ENCODE assay signal across 4 cellular contexts in the genomic region with DNA sequence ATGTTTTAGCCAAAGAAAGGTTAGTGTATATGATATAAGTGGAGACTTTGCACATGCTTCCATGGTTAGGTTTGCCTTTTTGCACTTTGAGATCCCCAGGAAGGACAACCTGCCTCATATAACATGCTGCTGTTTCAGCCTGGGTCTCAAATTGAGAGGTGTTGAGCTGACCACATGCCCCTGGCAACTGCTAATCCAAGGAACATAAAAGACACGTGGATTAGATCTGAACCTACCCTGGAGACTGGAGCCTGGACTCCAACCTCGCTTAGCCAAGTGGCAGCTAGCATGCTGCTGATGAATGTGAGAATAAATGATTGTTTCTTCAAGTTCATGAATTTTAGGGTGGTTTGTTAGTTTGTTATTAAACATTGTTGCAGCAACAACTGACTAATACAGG.
"Had no signal": no experiment of that assay in that cellular context is flagged by ENCODE, and none has a peak within 500 bp of the region (broad histone marks: within the 10 kb centered on the region; RNA-seq: fewer than 3 reads in every experiment).

No MANE protein-coding gene starts in this region.

- DNase-seq: H9, KBM-7 had no signal

- ATAC-seq: GM23338, HCT116 had no signal

- H3K4me3 ChIP-seq: GM23338 had no signal
